17 cellular contexts compared by ENCODE assay signal in the genomic region with DNA sequence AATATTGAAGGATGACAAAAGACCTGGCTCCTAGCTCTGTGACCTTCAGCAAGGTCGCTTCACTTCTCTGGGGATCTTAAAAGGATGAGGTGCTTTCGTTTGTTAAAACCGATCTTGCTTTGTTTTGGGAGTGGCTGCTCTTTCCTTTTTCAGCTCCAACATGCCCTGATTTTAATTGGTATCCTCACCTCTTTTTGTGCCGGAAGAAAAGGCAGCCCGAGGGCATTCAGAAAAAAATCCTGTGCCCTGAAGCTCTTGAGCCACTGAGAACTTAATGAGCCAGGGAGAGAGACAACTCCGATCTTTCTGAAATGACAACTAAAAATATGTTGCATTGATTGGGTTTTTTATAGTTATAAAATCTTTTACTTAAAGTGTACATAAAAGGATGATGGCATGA. TPM values are rescaled to one million over a fixed set of nuclear protein-coding genes. Genes with fewer than 3 reads are reported as not detected.
DNase-seq lines count a peak whose midpoint lies in the region; ATAC-seq lines count a peak whose summit lies in the region.
"Had no signal": no experiment of that assay in that cellular context is flagged by ENCODE, and none has a peak within 500 bp of the region (broad histone marks: within the 10 kb centered on the region; RNA-seq: fewer than 3 reads in every experiment).

No MANE protein-coding gene starts in this region.

- peak; percentile 59 for DNase-seq in DMS79 (lab: John Stamatoyannopoulos, UW)
- peak; percentile 69 for DNase-seq in ELF-1 (ENCODE audit: low read depth, low spot score)
- peak; percentile 76 for DNase-seq in NCI-H146 treated with DMSO at 0.1 percent for 48 hours (lab: John Stamatoyannopoulos, UW; ENCODE audit: unreplicated experiment)
- DNase-seq in NCI-H748 treated with DMSO at 0.1 percent for 48 hours (lab: John Stamatoyannopoulos, UW), result peak; percentile 57
- no peak for DNase-seq in stimulated activated naive CD8-positive, alpha-beta T cell treated with anti-CD3 and anti-CD28 coated beads, Interleukin-15, Interleukin-2, amounts not matched to agents 100 U/mL and 50 U/mL, for 24 hours
- no peak for DNase-seq in UCSD-AML1 (lab: John Stamatoyannopoulos, UW; ENCODE audit: unreplicated experiment)
- no peak for DNase-seq in H7
- DNase-seq: ACHN, AML-193, NCI-H1694 treated with DMSO at 0.1 percent for 48 hours, NCI-H2171 treated with DMSO at 0.1 percent for 48 hours, T-helper 1 cell, T-helper 9 cell had no signal

- peaks cover 1% of the 10 kb centered on the region; the same call in 1 of the 2 replicates for H3K36me3 ChIP-seq in H7 (replicated peaks; ENCODE audit: control insufficient read depth, insufficient read depth, low read length)

- no peak for ATAC-seq in stimulated activated naive CD8-positive, alpha-beta T cell treated with anti-CD3 and anti-CD28 coated beads, Interleukin-15, Interleukin-2, amounts not matched to agents 100 U/mL and 50 U/mL, for 24 hours

- no peak overlapping the region for H3K4me3 ChIP-seq in H7 (ENCODE audit: insufficient read depth, low read depth, low read length)

- H3K27me3 ChIP-seq in H7 (ENCODE audit: control insufficient read depth, insufficient read depth, low read length), result no peaks in the 10 kb centered on the region

RNA-seq across cellular contexts. Expression of gene CLDN10, which starts 19.4 kb away (rescaled TPM):
- 17.8 and 21.9 TPM in 2 replicates for total RNA-seq in H7 (2014; rRNA removed; shearing (Covaris generic))
- total RNA-seq: H4, HT1080, MCF 10A, NCI-H460 had no signal

Comparison
In these comparisons a context has a peak if more than half of its experiments do, and no peak if none do; other contexts are left out.
1. DNase-seq: peak in DMS79 (single experiment), ELF-1 (single experiment), NCI-H146 treated with DMSO at 0.1 percent for 48 hours (single experiment) and NCI-H748 treated with DMSO at 0.1 percent for 48 hours (single experiment); none in stimulated activated naive CD8-positive, alpha-beta T cell treated with anti-CD3 and anti-CD28 coated beads, Interleukin-15, Interleukin-2, amounts not matched to agents 100 U/mL and 50 U/mL, for 24 hours (single experiment), UCSD-AML1 (single experiment) and H7 (single experiment).